ENCODE assay signal across 12 cellular contexts in genomic region chr2:109125595-109126500, GRCh38. TPM values are rescaled to one million over a fixed set of nuclear protein-coding genes. Genes with fewer than 3 reads are reported as not detected.
DNase-seq lines count a peak whose midpoint lies in the region; ATAC-seq and TF ChIP-seq lines count a peak whose summit lies in the region.
"Had no signal": no experiment of that assay in that cellular context is flagged by ENCODE, and none has a peak within 500 bp of the region (broad histone marks: within the 10 kb centered on the region; RNA-seq: fewer than 3 reads in every experiment).

No MANE protein-coding gene starts in this region.

- peaks cover 12% of the 10 kb centered on the region for H3K4me1 Mint-ChIP-seq in activated CD8-positive, alpha-beta memory T cell treated with anti-CD3 and anti-CD28 coated beads, Interleukin-2, amount 10 ng/mL, durations not matched to agents 7 days and 5 days
- peaks cover 36% of the 10 kb centered on the region for H3K4me1 Mint-ChIP-seq in nephron progenitor cell

- intact Hi-C loops in sciatic nerve (cut with DNase I) = loop anchor here (1.0 to 10.0 kb wide), 2 partner anchors 59 to 389 kb away; no protein-coding TSS in a partner anchor

- H3K4me3 ChIP-seq in NB4 (ENCODE audit: low read depth, low read length) = no peak overlapping the region

- peak overlapping the region; percentile 42 for H3K27ac ChIP-seq in epithelial cell of prostate
- H3K27ac ChIP-seq: C4-2B had no signal

- no peak overlapping the region for H3K27ac Mint-ChIP-seq in activated CD8-positive, alpha-beta memory T cell treated with anti-CD3 and anti-CD28 coated beads, Interleukin-2, amount 10 ng/mL, durations not matched to agents 7 days and 5 days
- H3K27ac Mint-ChIP-seq in nephron progenitor cell = no peak overlapping the region

- DNase-seq in activated CD8-positive, alpha-beta memory T cell treated with anti-CD3 and anti-CD28 coated beads for 24 hours = peak; percentile 52
- DNase-seq in activated CD8-positive, alpha-beta memory T cell treated with anti-CD3 and anti-CD28 coated beads, Interleukin-2, amount 10 ng/mL, durations not matched to agents 7 days and 5 days = no peak
- DNase-seq in NB4 (ENCODE audit: low read depth) (peak; percentile 74), epithelial cell of prostate (ENCODE audit: low read depth, low spot score) (peak; percentile 37), sciatic nerve (ENCODE audit: low spot score) (no peak), hippocampal formation (lab: John Stamatoyannopoulos, UW) (no peak), nephron progenitor cell (no peak)
- DNase-seq: activated naive CD4-positive, alpha-beta T cell treated with anti-CD3 and anti-CD28 coated beads, Interleukin-2, amount 50 U/mL, for 16 hours; NCI-H2227 treated with DMSO at 0.1 percent for 48 hours had no signal

- CTCF ChIA-PET in activated CD8-positive, alpha-beta memory T cell treated with anti-CD3 and anti-CD28 coated beads, Interleukin-2, amount 10 ng/mL, durations not matched to agents 7 days and 5 days (lab: Charles Lee) = interaction anchor here (1.6 kb wide), 1 partner anchor 384 kb away, joined by 7 read pairs; no protein-coding TSS in a partner anchor

- no peak for ATAC-seq in activated CD8-positive, alpha-beta memory T cell treated with anti-CD3 and anti-CD28 coated beads, Interleukin-2, amount 10 ng/mL, durations not matched to agents 7 days and 5 days
- peak; percentile 8 for ATAC-seq in sciatic nerve
- ATAC-seq in HG02840 (IDR thresholded peaks at IDR 0.05; ENCODE audit: low FRiP score, unreplicated experiment) = no peak
- ATAC-seq: esophagus mucosa had no signal

- no peak for TF ChIP-seq POLR2A in NB4 (IDR thresholded peaks at IDR 0.05; ENCODE audit: extremely low read depth, insufficient read length)

- H3K9me3 Mint-ChIP-seq in activated CD8-positive, alpha-beta memory T cell treated with anti-CD3 and anti-CD28 coated beads, Interleukin-2, amount 10 ng/mL, durations not matched to agents 7 days and 5 days (ENCODE audit: low read depth) = no peaks in the 10 kb centered on the region
- H3K9me3 Mint-ChIP-seq in nephron progenitor cell = peaks cover 5% of the 10 kb centered on the region

- TF ChIP-seq CTCF in NB4 (IDR thresholded peaks at IDR 0.05; ENCODE audit: low read depth, low read length) = no peak
- no peak for TF ChIP-seq CTCF in nephron progenitor cell (IDR thresholded peaks at IDR 0.05)

- H3K36me3 Mint-ChIP-seq in activated CD8-positive, alpha-beta memory T cell treated with anti-CD3 and anti-CD28 coated beads, Interleukin-2, amount 10 ng/mL, durations not matched to agents 7 days and 5 days = peaks cover 3% of the 10 kb centered on the region
- H3K36me3 Mint-ChIP-seq in nephron progenitor cell (ENCODE audit: low read depth) = no peaks in the 10 kb centered on the region

- H3K4me3 Mint-ChIP-seq in activated CD8-positive, alpha-beta memory T cell treated with anti-CD3 and anti-CD28 coated beads, Interleukin-2, amount 10 ng/mL, durations not matched to agents 7 days and 5 days = no peak overlapping the region
- no peak overlapping the region for H3K4me3 Mint-ChIP-seq in nephron progenitor cell

- peaks cover 53% of the 10 kb centered on the region for H3K27me3 Mint-ChIP-seq in activated CD8-positive, alpha-beta memory T cell treated with anti-CD3 and anti-CD28 coated beads, Interleukin-2, amount 10 ng/mL, durations not matched to agents 7 days and 5 days
- peaks cover 14% of the 10 kb centered on the region for H3K27me3 Mint-ChIP-seq in nephron progenitor cell (ENCODE audit: low read depth, poor library complexity)

RNA-seq across cellular contexts. Expression of gene SH3RF3, which starts 3.2 kb away (rescaled TPM):
- total RNA-seq in activated CD8-positive, alpha-beta memory T cell treated with anti-CD3 and anti-CD28 coated beads, Interleukin-2, amount 10 ng/mL, durations not matched to agents 7 days and 5 days = under 1 TPM; 0.05 to 0.06 TPM
- total RNA-seq in sciatic nerve = 6.4 TPM

Comparison
In these comparisons a context has a peak if more than half of its experiments do, and no peak if none do; other contexts are left out.
1. DNase-seq: peak in activated CD8-positive, alpha-beta memory T cell treated with anti-CD3 and anti-CD28 coated beads for 24 hours (single experiment), NB4 (single experiment) and epithelial cell of prostate (single experiment); none in activated CD8-positive, alpha-beta memory T cell treated with anti-CD3 and anti-CD28 coated beads, Interleukin-2, amount 10 ng/mL, durations not matched to agents 7 days and 5 days (single experiment), sciatic nerve (single experiment), hippocampal formation (0 of 2) and nephron progenitor cell (single experiment).